Comparison of ENCODE assay signal across 16 cellular contexts in the genomic region with DNA sequence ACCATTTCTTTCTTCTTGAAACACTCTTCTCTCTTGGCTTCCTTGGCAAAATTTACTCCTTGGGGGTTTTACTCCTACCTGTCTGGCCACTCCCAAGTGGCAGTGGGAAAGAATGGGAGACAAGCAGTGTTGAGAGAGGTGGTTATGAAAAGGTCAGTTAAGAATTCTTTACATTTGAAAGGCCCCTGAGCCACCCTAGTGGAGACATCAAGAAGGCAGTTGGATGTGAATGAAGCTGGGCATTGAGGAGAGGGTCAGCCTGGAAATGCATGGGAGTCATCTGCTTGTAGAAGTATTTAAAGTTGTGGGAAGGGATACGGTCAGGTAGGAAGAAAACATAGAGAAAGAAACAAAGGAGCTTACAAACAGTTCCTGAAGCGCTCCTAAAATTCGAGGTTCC. TPM values are rescaled to one million over a fixed set of nuclear protein-coding genes. Genes with fewer than 3 reads are reported as not detected.
DNase-seq lines count a peak whose midpoint lies in the region; ATAC-seq, FAIRE-seq and TF ChIP-seq lines count a peak whose summit lies in the region.
"Had no signal": no experiment of that assay in that cellular context is flagged by ENCODE, and none has a peak within 500 bp of the region (broad histone marks: within the 10 kb centered on the region; RNA-seq: fewer than 3 reads in every experiment).

No MANE protein-coding gene starts in this region.

- H3K27me3 ChIP-seq in BE2C = no peaks in the 10 kb centered on the region
- H3K27me3 ChIP-seq in HUES48 (ENCODE audit: control insufficient read depth, insufficient read depth, low read length) = no peaks in the 10 kb centered on the region
- no peaks in the 10 kb centered on the region for H3K27me3 ChIP-seq in WERI-Rb-1 (ENCODE audit: insufficient read depth, low read depth, severe bottlenecking)
- H3K27me3 ChIP-seq: BLaER1, SJCRH30 had no signal

- no peak for FAIRE-seq in HTR-8/SVneo (lab: Jason Lieb, UNC)
- FAIRE-seq: urothelium cell line had no signal

- H3K9ac ChIP-seq in HUES48 (ENCODE audit: low read depth, low read length) = no peak overlapping the region
- H3K9ac ChIP-seq: BLaER1 had no signal

- DNase-seq in BE2C (no peak), WERI-Rb-1 (peak; percentile 25), iPS DF 19.7 (ENCODE audit: low read depth, low spot score) (peak; percentile 93), HTR-8/SVneo (ENCODE audit: insufficient read length, low spot score) (no peak), globus pallidus (ENCODE audit: low spot score) (no peak)
- DNase-seq in stimulated activated CD4-positive, alpha-beta T cell treated with anti-CD3 and anti-CD28 coated beads, Interleukin-4, amount 100 ng/mL, for 24 hours = no peak
- DNase-seq: activated CD4-positive, alpha-beta T cell treated with anti-CD3 and anti-CD28 coated beads for 36 hours; GF-D8; KBM-7; kidney glomerular epithelial cell; SJCRH30 had no signal

- no peaks in the 10 kb centered on the region; the same call in 1 of the 2 replicates for H3K4me1 ChIP-seq in BE2C
- peaks cover 18% of the 10 kb centered on the region for H3K4me1 ChIP-seq in HUES48 (ENCODE audit: control insufficient read depth, insufficient read depth, low read length)
- H3K4me1 ChIP-seq: BLaER1, esophagus muscularis mucosa, SJCRH30 had no signal

- H3K4me3 ChIP-seq in BE2C (ENCODE audit: low read depth, low read length) = no peak overlapping the region
- no peak overlapping the region for H3K4me3 ChIP-seq in HUES48 (ENCODE audit: low read depth, low read length)
- no peak overlapping the region for H3K4me3 ChIP-seq in WERI-Rb-1 (ENCODE audit: low read depth, low read length)
- H3K4me3 ChIP-seq: BLaER1, esophagus muscularis mucosa, SJCRH30 had no signal

- H3K36me3 ChIP-seq in BE2C (no peaks in the 10 kb centered on the region), HUES48 (ENCODE audit: control insufficient read depth, insufficient read depth, low read length) (no peaks in the 10 kb centered on the region), WERI-Rb-1 (no peaks in the 10 kb centered on the region)
- H3K36me3 ChIP-seq: esophagus muscularis mucosa, SJCRH30 had no signal

- H3K9me3 ChIP-seq in BE2C (peaks cover 4% of the 10 kb centered on the region; the same call in 1 of the 2 replicates), HUES48 (ENCODE audit: control insufficient read depth, insufficient read depth, low read length) (peaks cover 8% of the 10 kb centered on the region), WERI-Rb-1 (ENCODE audit: severe bottlenecking) (peaks cover 7% of the 10 kb centered on the region)
- H3K9me3 ChIP-seq: SJCRH30 had no signal

- ATAC-seq in HG03045 (IDR thresholded peaks at IDR 0.05; ENCODE audit: unreplicated experiment) = no peak
- ATAC-seq: activated CD4-positive, alpha-beta T cell treated with anti-CD3 and anti-CD28 coated beads for 36 hours had no signal

- H3K27ac ChIP-seq in HUES48 (ENCODE audit: low read depth, low read length) (peak overlapping the region; percentile 75), WERI-Rb-1 (no peak overlapping the region)
- H3K27ac ChIP-seq: BLaER1, esophagus muscularis mucosa, SJCRH30 had no signal

- TF ChIP-seq CTCF in BE2C (IDR thresholded peaks at IDR 0.05; ENCODE audit: low read depth, low read length) = peak; percentile 56
- TF ChIP-seq CTCF in WERI-Rb-1 (IDR thresholded peaks at IDR 0.05; ENCODE audit: low read depth, low read length) = peak; percentile 57

RNA-seq across cellular contexts. Expression of a gene that starts 42.3 kb away (rescaled TPM):
- 18.6 TPM for polyA plus RNA-seq in BE2C (2012; ENCODE audit: insufficient read depth, insufficient read length, low read depth)

RNA-seq across cellular contexts. Expression of a gene that starts 46.5 kb away (rescaled TPM):
- 40.4 TPM for polyA plus RNA-seq in BE2C (2012; ENCODE audit: insufficient read depth, insufficient read length, low read depth)

Comparison
In these comparisons a context has a peak if more than half of its experiments do, and no peak if none do; other contexts are left out.
1. DNase-seq: peak in WERI-Rb-1 (single experiment) and iPS DF 19.7 (single experiment); none in BE2C (single experiment), stimulated activated CD4-positive, alpha-beta T cell treated with anti-CD3 and anti-CD28 coated beads, Interleukin-4, amount 100 ng/mL, for 24 hours (single experiment), HTR-8/SVneo (single experiment) and globus pallidus (single experiment).